Comparison of ENCODE assay signal across 12 cellular contexts in the genomic region with DNA sequence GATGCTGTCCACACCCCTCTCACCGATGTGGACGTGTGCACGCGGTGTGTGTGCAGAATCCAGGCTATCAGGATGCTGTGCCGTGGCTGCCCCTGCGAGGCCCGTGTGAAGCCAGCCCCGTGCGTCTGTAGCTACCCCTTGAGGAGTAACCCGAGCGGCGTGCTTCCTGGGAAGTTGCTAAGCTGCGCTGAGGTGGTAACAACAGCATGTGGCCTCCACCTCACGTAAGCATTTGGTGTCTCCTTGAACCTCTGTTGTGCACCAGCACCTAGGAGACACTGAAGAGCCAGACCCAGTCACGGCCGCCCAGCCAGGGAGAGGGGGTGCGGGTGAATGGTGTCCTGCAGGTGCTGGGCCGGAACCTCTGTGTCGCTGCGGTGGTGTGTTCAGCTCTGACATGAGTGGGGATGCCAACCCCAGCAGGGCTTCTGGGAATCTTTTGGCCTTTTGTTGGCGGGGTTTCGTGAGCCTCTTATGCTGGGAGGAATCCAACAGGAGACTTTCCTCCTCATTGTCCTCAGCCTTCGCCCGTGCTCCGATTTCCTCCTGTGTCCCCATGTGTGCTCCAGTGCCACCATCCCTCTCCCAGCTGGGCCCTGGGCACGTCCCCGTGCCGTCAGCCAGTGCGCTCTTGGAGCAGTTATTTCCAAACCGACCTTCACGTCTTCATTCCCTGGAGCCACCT.
DNase-seq lines count a peak whose midpoint lies in the region; ATAC-seq and TF ChIP-seq lines count a peak whose summit lies in the region.
"Had no signal": no experiment of that assay in that cellular context is flagged by ENCODE, and none has a peak within 500 bp of the region (broad histone marks: within the 10 kb centered on the region; RNA-seq: fewer than 3 reads in every experiment).

No MANE protein-coding gene starts in this region.

- H3K9me3 Mint-ChIP-seq in chondrocyte (ENCODE audit: low read depth), result no peaks in the 10 kb centered on the region
- H3K9me3 Mint-ChIP-seq: activated CD4-positive, alpha-beta memory T cell treated with anti-CD3 and anti-CD28 coated beads for 36 hours; activated naive CD8-positive, alpha-beta T cell treated with anti-CD3 and anti-CD28 coated beads for 36 hours had no signal

- ATAC-seq in lower lobe of right lung (no peak), thoracic aorta (ENCODE audit: insufficient number of reproducible peaks, low FRiP score, low read depth) (no peak), HG03175 (IDR thresholded peaks at IDR 0.05; ENCODE audit: unreplicated experiment) (no peak)

- no peaks in the 10 kb centered on the region for H3K27me3 Mint-ChIP-seq in chondrocyte (ENCODE audit: low read depth)
- H3K27me3 Mint-ChIP-seq: activated CD4-positive, alpha-beta memory T cell treated with anti-CD3 and anti-CD28 coated beads for 36 hours; activated naive CD8-positive, alpha-beta T cell treated with anti-CD3 and anti-CD28 coated beads for 36 hours had no signal

- DNase-seq in NCI-H2029 (lab: John Stamatoyannopoulos, UW) (peak; percentile 34), NCI-H2029 treated with DMSO at 0.1 percent for 48 hours (lab: John Stamatoyannopoulos, UW) (no peak), chondrocyte (ENCODE audit: low spot score) (no peak), lower lobe of right lung (no peak), thoracic aorta (ENCODE audit: low spot score) (no peak), C1 segment of cervical spinal cord (lab: John Stamatoyannopoulos, UW) (no peak), amygdala (lab: John Stamatoyannopoulos, UW) (no peak)
- DNase-seq: activated naive CD8-positive, alpha-beta T cell treated with anti-CD3 and anti-CD28 coated beads for 36 hours; NCI-H1092; NK-92 treated with Interleukin-12 subunit alpha and Interleukin-12 subunit beta, amount 100 ng/mL, for 24 hours had no signal

- H3K27ac ChIP-seq in lower lobe of right lung, result peak overlapping the region; percentile 59
- H3K27ac ChIP-seq in thoracic aorta, result peak overlapping the region; percentile 72 to 82

- H3K27me3 ChIP-seq in lower lobe of right lung (ENCODE audit: low read depth) (no peaks in the 10 kb centered on the region), thoracic aorta (replicated peaks; ENCODE audit: insufficient read depth) (no peaks in the 10 kb centered on the region)

- peak overlapping the region; percentile 83 for H3K27ac Mint-ChIP-seq in chondrocyte (ENCODE audit: unreplicated experiment)
- H3K27ac Mint-ChIP-seq: activated CD4-positive, alpha-beta memory T cell treated with anti-CD3 and anti-CD28 coated beads for 36 hours; activated naive CD8-positive, alpha-beta T cell treated with anti-CD3 and anti-CD28 coated beads for 36 hours had no signal

- H3K4me3 Mint-ChIP-seq in chondrocyte (ENCODE audit: unreplicated experiment), result no peak overlapping the region
- H3K4me3 Mint-ChIP-seq: activated CD4-positive, alpha-beta memory T cell treated with anti-CD3 and anti-CD28 coated beads for 36 hours; activated naive CD8-positive, alpha-beta T cell treated with anti-CD3 and anti-CD28 coated beads for 36 hours had no signal

- H3K36me3 ChIP-seq in lower lobe of right lung (peaks cover 67% of the 10 kb centered on the region), thoracic aorta (peaks cover 7% of the 10 kb centered on the region)

- no peak overlapping the region for H3K4me3 ChIP-seq in lower lobe of right lung
- H3K4me3 ChIP-seq in thoracic aorta, result peak overlapping the region; percentile 54

- peaks cover 31% of the 10 kb centered on the region for H3K4me1 Mint-ChIP-seq in chondrocyte (ENCODE audit: low read depth)

- TF ChIP-seq CTCF in chondrocyte (IDR thresholded peaks at IDR 0.05), result no peak
- no peak for TF ChIP-seq CTCF in lower lobe of right lung (IDR thresholded peaks at IDR 0.05)
- no peak for TF ChIP-seq CTCF in thoracic aorta (IDR thresholded peaks at IDR 0.05)

- H3K9me3 ChIP-seq in lower lobe of right lung, result no peaks in the 10 kb centered on the region
- H3K9me3 ChIP-seq in thoracic aorta, result no peaks in the 10 kb centered on the region

- H3K4me1 ChIP-seq in lower lobe of right lung, result peaks cover 20% of the 10 kb centered on the region
- H3K4me1 ChIP-seq in thoracic aorta (ENCODE audit: control insufficient read depth in 1 of 2, low read depth in 2 of 2), result peaks cover 16 to 24% of the 10 kb centered on the region in 2 donors

- intact Hi-C loops in lower lobe of right lung (cut with DNase I), result no loop called here

- H3K36me3 Mint-ChIP-seq in chondrocyte (ENCODE audit: low read depth), result peaks cover 13% of the 10 kb centered on the region
